8 cellular contexts compared by ENCODE assay signal in the genomic region with DNA sequence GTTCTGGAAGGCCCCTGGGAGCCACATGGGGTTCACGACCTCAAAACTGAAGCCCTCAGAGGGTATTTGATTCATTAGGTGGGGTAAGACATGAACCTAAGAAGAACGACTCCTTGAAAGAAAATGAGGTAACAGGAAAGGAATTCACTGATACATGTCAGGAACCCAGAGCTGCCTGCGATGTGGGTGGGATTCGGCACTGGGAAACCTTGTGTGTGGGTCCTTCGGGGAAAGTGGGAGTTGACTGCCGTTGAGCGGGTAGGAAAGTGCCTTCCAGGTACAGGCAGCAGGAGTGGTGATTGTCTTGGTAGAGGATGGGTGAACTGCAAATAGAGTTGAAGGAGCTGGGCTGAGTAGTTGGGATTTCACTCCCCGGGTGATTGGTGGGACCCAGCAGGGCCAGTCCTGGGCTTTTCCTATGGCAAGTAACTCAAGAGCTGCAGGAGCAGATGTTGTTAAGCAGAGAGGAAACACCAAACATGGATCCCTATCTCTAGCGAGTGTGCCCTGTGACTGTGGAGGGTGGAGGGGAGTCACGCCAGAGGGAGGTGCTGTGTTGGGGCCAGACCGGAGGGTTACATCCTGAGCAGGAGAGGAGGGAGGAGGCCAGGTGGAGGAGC. TPM values are rescaled to one million over a fixed set of nuclear protein-coding genes. Genes with fewer than 3 reads are reported as not detected.
DNase-seq lines count a peak whose midpoint lies in the region; ATAC-seq and TF ChIP-seq lines count a peak whose summit lies in the region.
"Had no signal": no experiment of that assay in that cellular context is flagged by ENCODE, and none has a peak within 500 bp of the region (broad histone marks: within the 10 kb centered on the region; RNA-seq: fewer than 3 reads in every experiment).

No MANE protein-coding gene starts in this region.

- peak overlapping the region; percentile 76 for H3K27ac ChIP-seq in HCT116 (ENCODE audit: low read depth, low read length)
- peak overlapping the region in 1 of 2 experiments; percentile 91; a peak in 2 of 4 replicates for H3K27ac ChIP-seq in SK-N-SH (ENCODE audit: low read depth in 2 of 2, low read length in 1 of 2)
- H3K27ac ChIP-seq in Karpas-422 (ENCODE audit: low read length): no peak overlapping the region

- H3K4me3 ChIP-seq in HCT116 (replicated peaks in 1 of 2; ENCODE audit: low read depth in 1 of 2, low read length in 2 of 2) (peak overlapping the region in 1 of 2 experiments; percentile 43; a peak in 2 of 4 replicates), SK-N-SH (ENCODE audit: low read depth in 2 of 2, low read length in 1 of 2) (no peak overlapping the region), fibroblast of pulmonary artery (replicated peaks; ENCODE audit: low read depth, low read length) (no peak overlapping the region), Karpas-422 (ENCODE audit: low read length) (no peak overlapping the region)

- H3K36me3 Mint-ChIP-seq in stimulated activated effector memory CD8-positive, alpha-beta T cell treated with anti-CD3 and anti-CD28 coated beads, Interleukin-12 subunit alpha, Interleukin-12 subunit beta, amount 100 ng/mL, for 72 hours: no peaks in the 10 kb centered on the region

- no peak overlapping the region for H2AFZ ChIP-seq in HCT116 (ENCODE audit: low read depth, low read length, poor library complexity, severe bottlenecking)
- no peak overlapping the region for H2AFZ ChIP-seq in SK-N-SH (ENCODE audit: low read depth)
- H2AFZ ChIP-seq in Karpas-422 (ENCODE audit: low read length): no peak overlapping the region

- POLR2A ChIA-PET in HCT116 (lab: Charles Lee) (no interaction called here), SK-N-SH (lab: Yijun Ruan, JAX) (no interaction called here)

- peak overlapping the region; percentile 60 for H3K9ac ChIP-seq in HCT116 (ENCODE audit: low read length)
- peak overlapping the region; percentile 20; the same call in 1 of the 2 replicates for H3K9ac ChIP-seq in SK-N-SH
- H3K9ac ChIP-seq in Karpas-422 (ENCODE audit: low read length): no peak overlapping the region

- no peak for TF ChIP-seq EP300 in SK-N-SH (IDR thresholded peaks at IDR 0.05; ENCODE audit: borderline replicate concordance in 1 of 2, low read depth in 1 of 2, low read length in 1 of 2)

- no peaks in the 10 kb centered on the region for H3K9me3 Mint-ChIP-seq in stimulated activated effector memory CD8-positive, alpha-beta T cell treated with anti-CD3 and anti-CD28 coated beads, Interleukin-12 subunit alpha, Interleukin-12 subunit beta, amount 100 ng/mL, for 72 hours

- H3F3A ChIP-seq in SK-N-SH (replicated peaks; ENCODE audit: insufficient read depth): peaks cover 22% of the 10 kb centered on the region

- no peaks in the 10 kb centered on the region for H3K9me3 ChIP-seq in HCT116 (ENCODE audit: control insufficient read depth in 1 of 2, insufficient read depth in 1 of 2, low read depth in 1 of 2, low read length in 2 of 2)
- H3K9me3 ChIP-seq in SK-N-SH: no peaks in the 10 kb centered on the region
- H3K9me3 ChIP-seq in Karpas-422 (ENCODE audit: low read length): no peaks in the 10 kb centered on the region

- peaks cover 30% of the 10 kb centered on the region for H3K4me1 Mint-ChIP-seq in stimulated activated effector memory CD8-positive, alpha-beta T cell treated with anti-CD3 and anti-CD28 coated beads, Interleukin-12 subunit alpha, Interleukin-12 subunit beta, amount 100 ng/mL, for 72 hours

- ATAC-seq in HCT116 (peak; percentile 73), GM21390 (IDR thresholded peaks at IDR 0.05; ENCODE audit: unreplicated experiment) (no peak)
- no peak for ATAC-seq in stimulated activated effector memory CD8-positive, alpha-beta T cell treated with anti-CD3 and anti-CD28 coated beads, Interleukin-12 subunit alpha, Interleukin-12 subunit beta, amount 100 ng/mL, for 72 hours

- H3K36me3 ChIP-seq in HCT116 (ENCODE audit: control insufficient read depth in 1 of 2, insufficient read depth in 2 of 2, low read length in 2 of 2) (no peaks in the 10 kb centered on the region), SK-N-SH (replicated peaks in 1 of 2; ENCODE audit: control insufficient read depth in 1 of 2, insufficient read depth in 2 of 2, low read length in 1 of 2) (no peaks in the 10 kb centered on the region), Karpas-422 (ENCODE audit: insufficient read depth, low read length) (no peaks in the 10 kb centered on the region)

- TF ChIP-seq POLR2A in HCT116 (IDR thresholded peaks at IDR 0.05; ENCODE audit: borderline replicate concordance, extremely low read depth, insufficient read depth, insufficient read length): no peak

- BruUV-seq in HCT116 (replicated peaks; lab: Mats Ljungman, UMichigan): no TSS peak

- TF ChIP-seq RAD21 in HCT116 (IDR thresholded peaks at IDR 0.05; ENCODE audit: low read depth) (no peak), SK-N-SH (IDR thresholded peaks at IDR 0.05; ENCODE audit: low read length) (no peak)

- RAD21 ChIA-PET in HCT116 (lab: Charles Lee; ENCODE audit: low non-redundant PET in 1 of 2, low total read pairs in 2 of 2, uncharacterized antibody in 2 of 2, unreplicated experiment in 2 of 2): no interaction called here

- 81% methylated on average over 11 of the region's 11 CpGs for WGBS in SK-N-SH (ENCODE audit: low lambda C conversion rate)

- H3K79me2 ChIP-seq in HCT116 (ENCODE audit: insufficient read depth, low read length): peaks cover 66% of the 10 kb centered on the region
- peaks cover 32% of the 10 kb centered on the region for H3K79me2 ChIP-seq in SK-N-SH (ENCODE audit: insufficient read depth)
- H3K79me2 ChIP-seq in Karpas-422 (ENCODE audit: low read length): no peaks in the 10 kb centered on the region

- intact Hi-C loops in HCT116 (cut with micrococcal nuclease): no loop called here

- peaks cover 32 to 87% of the 10 kb centered on the region in 2 experiments for H3K4me1 ChIP-seq in HCT116 (ENCODE audit: control insufficient read depth in 1 of 2, insufficient read depth in 2 of 2, low read length in 2 of 2)
- H3K4me1 ChIP-seq in SK-N-SH (ENCODE audit: control insufficient read depth in 1 of 2, insufficient read depth in 2 of 2, low read depth in 1 of 2, low read length in 1 of 2): peaks cover 10 to 17% of the 10 kb centered on the region in 2 experiments; a peak in 3 of 4 replicates
- H3K4me1 ChIP-seq in Karpas-422 (ENCODE audit: low read length): peaks cover 4% of the 10 kb centered on the region; the same call in 1 of the 2 replicates

- H3K4me2 ChIP-seq in HCT116 (ENCODE audit: low read length) (peak overlapping the region; percentile 80), SK-N-SH (peak overlapping the region; percentile 75; the same call in 1 of the 2 replicates), Karpas-422 (ENCODE audit: low read depth, low read length, poor library complexity, severe bottlenecking) (no peak overlapping the region)

- DNase-seq in HCT116 (ENCODE audit: low read depth, low spot score) (no peak), SK-N-SH (no peak), fibroblast of pulmonary artery (ENCODE audit: low read depth) (peak; percentile 48), Karpas-422 (no peak), CD1c-positive myeloid dendritic cell (ENCODE audit: extremely low spot score) (no peak)
- no peak for DNase-seq in stimulated activated effector memory CD8-positive, alpha-beta T cell treated with anti-CD3 and anti-CD28 coated beads, Interleukin-12 subunit alpha, Interleukin-12 subunit beta, amount 100 ng/mL, for 72 hours (ENCODE audit: low spot score in 2 of 2)

- H3K4me3 Mint-ChIP-seq in stimulated activated effector memory CD8-positive, alpha-beta T cell treated with anti-CD3 and anti-CD28 coated beads, Interleukin-12 subunit alpha, Interleukin-12 subunit beta, amount 100 ng/mL, for 72 hours: no peak overlapping the region
- H3K4me3 Mint-ChIP-seq: neural crest cell had no signal

- H4K20me1 ChIP-seq in HCT116 (ENCODE audit: insufficient read depth): no peaks in the 10 kb centered on the region
- no peaks in the 10 kb centered on the region for H4K20me1 ChIP-seq in SK-N-SH (ENCODE audit: insufficient read depth)
- H4K20me1 ChIP-seq in Karpas-422 (ENCODE audit: insufficient read depth, low read depth, low read length): no peaks in the 10 kb centered on the region

- TF ChIP-seq CTCF in HCT116 (IDR thresholded peaks at IDR 0.05 in 2 of 3, conservative IDR thresholded peaks at IDR 0.05 in 1 of 3; ENCODE audit: borderline replicate concordance in 1 of 3, insufficient read depth in 1 of 3, low read depth in 2 of 3, low read length in 2 of 3) (peak in 2 of 3 experiments; percentile 28 to 56; a peak in 4 of 6 replicates), SK-N-SH (IDR thresholded peaks at IDR 0.05) (no peak), fibroblast of pulmonary artery (IDR thresholded peaks at IDR 0.05; ENCODE audit: low read length, missing control alignments) (no peak)

- CTCF ChIA-PET in HCT116 (lab: Charles Lee): interaction anchor here (0.6 to 1.0 kb wide), 2 partner anchors 10 to 23 kb away, joined by 3 read pairs; no protein-coding TSS in a partner anchor
- CTCF ChIA-PET in SK-N-SH (lab: Yijun Ruan, JAX): no interaction called here

- peak overlapping the region; percentile 76 for H3K27ac Mint-ChIP-seq in stimulated activated effector memory CD8-positive, alpha-beta T cell treated with anti-CD3 and anti-CD28 coated beads, Interleukin-12 subunit alpha, Interleukin-12 subunit beta, amount 100 ng/mL, for 72 hours

- H3K9me2 ChIP-seq in HCT116 (ENCODE audit: insufficient read depth) (no peaks in the 10 kb centered on the region), SK-N-SH (no peaks in the 10 kb centered on the region), Karpas-422 (replicated peaks; ENCODE audit: insufficient read depth, low read length) (no peaks in the 10 kb centered on the region)

- no peaks in the 10 kb centered on the region for H3K27me3 ChIP-seq in HCT116 (ENCODE audit: insufficient read depth, low read length)
- H3K27me3 ChIP-seq in SK-N-SH (ENCODE audit: insufficient read depth): no peaks in the 10 kb centered on the region
- H3K27me3 ChIP-seq in Karpas-422 (ENCODE audit: low read length): no peaks in the 10 kb centered on the region

TF ChIP-seq in HCT116, 20 proteins besides CTCF, POLR2A, EP300 and RAD21 (continues in another document):
- no peak for TF ChIP-seq EZH2phosphoT487 (IDR thresholded peaks at IDR 0.05; ENCODE audit: borderline replicate concordance)
- TF ChIP-seq FOSL1 (IDR thresholded peaks at IDR 0.05; ENCODE audit: low read depth): no peak
- TF ChIP-seq EGR1 (IDR thresholded peaks at IDR 0.05; ENCODE audit: low read depth): no peak
- no peak; the same call in 1 of the 2 replicates for TF ChIP-seq JUND (IDR thresholded peaks at IDR 0.05)

TF ChIP-seq in SK-N-SH, 30 proteins besides CTCF, POLR2A, EP300 and RAD21:
- no peak for TF ChIP-seq TCF12 (IDR thresholded peaks at IDR 0.05)
- TF ChIP-seq FOXM1 (IDR thresholded peaks at IDR 0.05; ENCODE audit: low read depth): no peak
- TF ChIP-seq, protein P1, sequence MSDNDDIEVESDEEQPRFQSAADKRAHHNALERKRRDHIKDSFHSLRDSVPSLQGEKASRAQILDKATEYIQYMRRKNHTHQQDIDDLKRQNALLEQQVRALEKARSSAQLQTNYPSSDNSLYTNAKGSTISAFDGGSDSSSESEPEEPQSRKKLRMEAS (IDR thresholded peaks at IDR 0.05; ENCODE audit: low read depth): no peak

RNA-seq across cellular contexts. Expression of gene ANKRD33B, which starts 30.8 kb away (rescaled TPM):
- 10.9 TPM for total RNA-seq in HCT116 (2021; ENCODE audit: unreplicated experiment)
- 3.8 and 4.5 TPM in 2 replicates for polyA plus RNA-seq in HCT116 (2012)
- polyA plus RNA-seq in SK-N-SH (2012; rRNA removed): 1.8 and 1.9 TPM in 2 replicates
- polyA plus RNA-seq in SK-N-SH (2012; cell fraction: cytosol; rRNA removed): 1.2 and 1.7 TPM in 2 replicates
- polyA plus RNA-seq in SK-N-SH (2012; cell fraction: nucleus; rRNA removed): 4.3 and 7.0 TPM in 2 replicates
- total RNA-seq in Karpas-422 (2014; rRNA removed; shearing (Covaris generic); ENCODE audit: low replicate concordance): 0.48 and 0.90 TPM in 2 replicates

Comparison
In these comparisons a context has a peak if more than half of its experiments do, and no peak if none do; other contexts are left out.
1. CTCF ChIP-seq: peak in HCT116 (2 of 3); none in SK-N-SH (single experiment) and fibroblast of pulmonary artery (single experiment).
2. Of the 11 proteins assayed by ChIP-seq in both SK-N-SH and HCT116: peak only in SK-N-SH: none; only in HCT116: CTCF; in both: none; in neither: 10.